In the genomic region with DNA sequence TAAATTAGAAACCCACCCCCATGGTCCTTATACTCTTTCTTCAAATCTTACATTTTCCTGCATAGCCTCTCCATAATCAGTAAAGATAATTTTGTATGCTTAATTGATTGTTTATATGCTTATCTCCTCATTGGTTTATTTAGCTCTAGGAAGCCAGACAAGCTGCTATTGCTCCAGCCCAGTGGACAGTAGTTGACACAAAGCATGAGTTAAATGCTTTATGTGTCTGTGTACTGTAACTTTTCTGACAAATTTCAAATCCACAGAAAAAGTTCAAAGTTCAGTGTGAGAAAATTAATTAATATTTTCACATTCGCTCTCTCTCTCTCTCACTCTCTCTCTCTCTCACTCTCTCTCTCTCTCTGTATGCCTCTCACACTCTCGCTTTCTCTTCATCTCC, we compare ENCODE assay signal across 26 cellular contexts.
DNase-seq lines count a peak whose midpoint lies in the region; ATAC-seq, FAIRE-seq and TF ChIP-seq lines count a peak whose summit lies in the region.
"Had no signal": no experiment of that assay in that cellular context is flagged by ENCODE, and none has a peak within 500 bp of the region (broad histone marks: within the 10 kb centered on the region; RNA-seq: fewer than 3 reads in every experiment).

No MANE protein-coding gene starts in this region.

- peak overlapping the region; percentile 79 for H3K27ac ChIP-seq in ACC112 (ENCODE audit: low read depth, low read length)
- peak overlapping the region; percentile 81 for H3K27ac ChIP-seq in SJSA1
- peak overlapping the region in 29 of 59 donors; percentile 4 to 79 (median 61) for H3K27ac ChIP-seq in dorsolateral prefrontal cortex
- H3K27ac ChIP-seq in osteoblast (ENCODE audit: low read depth, low read length): peak overlapping the region; percentile 92
- H3K27ac ChIP-seq in kidney (ENCODE audit: low read depth in 2 of 2, low read length in 2 of 2): no peak overlapping the region
- H3K27ac ChIP-seq in CD4-positive, alpha-beta memory T cell (ENCODE audit: low read depth, low read length): no peak overlapping the region
- H3K27ac ChIP-seq: GM23248, neural progenitor cell, right lobe of liver, SJCRH30 had no signal

- no peak overlapping the region for H3K27ac Mint-ChIP-seq in CD4-positive, alpha-beta memory T cell
- H3K27ac Mint-ChIP-seq: activated naive CD8-positive, alpha-beta T cell treated with anti-CD3 and anti-CD28 coated beads, Interleukin-2, amount 10 ng/mL, durations not matched to agents 7 days and 5 days; IgD-negative memory B cell; neural progenitor cell; WTC11 had no signal

- H3K79me2 ChIP-seq in ACC112 (ENCODE audit: control insufficient read depth, insufficient read depth, low read length, unreplicated experiment) (no peaks in the 10 kb centered on the region), osteoblast (ENCODE audit: insufficient read depth, low read length) (no peaks in the 10 kb centered on the region)

- H4K20me1 ChIP-seq in osteoblast (ENCODE audit: insufficient read depth, low read length): no peaks in the 10 kb centered on the region

- H3K27me3 Mint-ChIP-seq in CD4-positive, alpha-beta memory T cell: peaks cover 2 to 4% of the 10 kb centered on the region in 2 donors
- H3K27me3 Mint-ChIP-seq: activated naive CD8-positive, alpha-beta T cell treated with anti-CD3 and anti-CD28 coated beads, Interleukin-2, amount 10 ng/mL, durations not matched to agents 7 days and 5 days; IgD-negative memory B cell; type B pancreatic cell had no signal

- ATAC-seq in HG03159 (IDR thresholded peaks at IDR 0.05; ENCODE audit: unreplicated experiment): no peak
- ATAC-seq: activated T-cell treated with anti-CD3 and anti-CD28 coated beads, Interleukin-2, amount 50 U/mL, for 4 hours; left colon; right lobe of liver; WTC11 had no signal

- H3K4me3 Mint-ChIP-seq in CD4-positive, alpha-beta memory T cell: no peak overlapping the region
- H3K4me3 Mint-ChIP-seq: activated naive CD8-positive, alpha-beta T cell treated with anti-CD3 and anti-CD28 coated beads, Interleukin-2, amount 10 ng/mL, durations not matched to agents 7 days and 5 days; activated T-cell treated with anti-CD3 and anti-CD28 coated beads, Interleukin-2, amount 50 U/mL, for 4 hours; IgD-negative memory B cell; neural progenitor cell; type B pancreatic cell; WTC11 had no signal

- H3K36me3 ChIP-seq in ACC112 (ENCODE audit: insufficient read depth, low read length) (no peaks in the 10 kb centered on the region), SJSA1 (no peaks in the 10 kb centered on the region), osteoblast (ENCODE audit: insufficient read depth, low read length) (no peaks in the 10 kb centered on the region), kidney (ENCODE audit: control insufficient read depth in 1 of 2, insufficient read depth in 2 of 2, low read length in 2 of 2) (no peaks in the 10 kb centered on the region)
- no peaks in the 10 kb centered on the region for H3K36me3 ChIP-seq in CD4-positive, alpha-beta memory T cell (ENCODE audit: insufficient read depth, low read length)
- H3K36me3 ChIP-seq: neural progenitor cell, right lobe of liver, SJCRH30 had no signal

- TF ChIP-seq CTCF in dorsolateral prefrontal cortex (IDR thresholded peaks at IDR 0.05 in 54 of 56, conservative IDR thresholded peaks at IDR 0.05 in 2 of 56; ENCODE audit: low read depth in 1 of 56, partially characterized antibody in 56 of 56): no peak
- no peak for TF ChIP-seq CTCF in osteoblast (IDR thresholded peaks at IDR 0.05; ENCODE audit: extremely low read depth, low read depth, low read length)
- TF ChIP-seq CTCF in kidney (IDR thresholded peaks at IDR 0.05; ENCODE audit: borderline replicate concordance, extremely low read depth, insufficient read depth): no peak

- POLR2A ChIA-PET in CD4-positive, alpha-beta memory T cell (lab: Charles Lee; ENCODE audit: partially characterized antibody): no interaction called here

- H3K4me3 ChIP-seq in ACC112 (ENCODE audit: low read depth, low read length) (no peak overlapping the region), SJSA1 (no peak overlapping the region), dorsolateral prefrontal cortex (peak overlapping the region in 32 of 59 donors; percentile 2 to 46 (median 20)), osteoblast (ENCODE audit: insufficient read depth, low read length) (no peak overlapping the region), kidney (ENCODE audit: low read length in 2 of 2) (no peak overlapping the region)
- H3K4me3 ChIP-seq in CD4-positive, alpha-beta memory T cell (ENCODE audit: low read length in 2 of 2): no peak overlapping the region
- H3K4me3 ChIP-seq: GM23248, neural progenitor cell, right lobe of liver, SJCRH30 had no signal

- H3K9me3 ChIP-seq in SJSA1 (replicated peaks): no peaks in the 10 kb centered on the region
- H3K9me3 ChIP-seq in osteoblast (ENCODE audit: low read depth, low read length): no peaks in the 10 kb centered on the region
- H3K9me3 ChIP-seq in kidney (ENCODE audit: control insufficient read depth in 1 of 2, low read length in 2 of 2): no peaks in the 10 kb centered on the region
- H3K9me3 ChIP-seq in CD4-positive, alpha-beta memory T cell (ENCODE audit: control insufficient read depth in 1 of 2, low read length in 2 of 2): no peaks in the 10 kb centered on the region
- H3K9me3 ChIP-seq: right lobe of liver, SJCRH30 had no signal

- DNase-seq in SJSA1 (ENCODE audit: low read depth in 1 of 2, low spot score in 2 of 2) (peak in 1 of 2 experiments; percentile 2), dorsolateral prefrontal cortex (no peak), osteoblast (ENCODE audit: insufficient read length, low spot score, missing footprints) (no peak), HUDEP-2 (lab: John Stamatoyannopoulos, UW; ENCODE audit: unreplicated experiment in 76 of 76) (no peak), kidney (no peak)
- DNase-seq in CD4-positive, alpha-beta memory T cell: no peak
- DNase-seq: activated CD4-positive, alpha-beta T cell treated with anti-CD3 and anti-CD28 coated beads, Interleukin-2, amount 50 U/mL, for 1 hour; activated gamma-delta T cell treated with Interleukin-2 at 50 U/mL for 16 hours; activated naive CD8-positive, alpha-beta T cell treated with anti-CD3 and anti-CD28 coated beads, Interleukin-2, amount 10 ng/mL, durations not matched to agents 7 days and 5 days; activated T-cell treated with anti-CD3 and anti-CD28 coated beads, Interleukin-2, amount 50 U/mL, for 4 hours; cerebellar nuclear complex; DMS79 treated with DMSO at 0.1 percent for 48 hours; GM23248; left colon; NCI-H510A; posterior cingulate gyrus; right lobe of liver; SJCRH30; stimulated activated CD4-positive, alpha-beta T cell treated with anti-CD3 and anti-CD28 coated beads, Interleukin-4, amount 100 ng/mL, for 1 hour; T-helper 1 cell had no signal

- FAIRE-seq in kidney (lab: Jason Lieb, UNC): no peak

- peak overlapping the region; percentile 45 for H3K4me2 ChIP-seq in osteoblast (ENCODE audit: insufficient read depth, low read length)
- H3K4me2 ChIP-seq: neural progenitor cell had no signal

- H3K9me3 Mint-ChIP-seq in CD4-positive, alpha-beta memory T cell: no peaks in the 10 kb centered on the region
- H3K9me3 Mint-ChIP-seq: activated naive CD8-positive, alpha-beta T cell treated with anti-CD3 and anti-CD28 coated beads, Interleukin-2, amount 10 ng/mL, durations not matched to agents 7 days and 5 days; activated T-cell treated with anti-CD3 and anti-CD28 coated beads, Interleukin-2, amount 50 U/mL, for 4 hours; IgD-negative memory B cell; neural progenitor cell; type B pancreatic cell; WTC11 had no signal

- H3K9ac ChIP-seq in kidney (ENCODE audit: low read length in 2 of 2): no peak overlapping the region
- H3K9ac ChIP-seq: GM23248, neural progenitor cell had no signal

- no peaks in the 10 kb centered on the region for H3K4me1 Mint-ChIP-seq in CD4-positive, alpha-beta memory T cell
- H3K4me1 Mint-ChIP-seq: activated naive CD8-positive, alpha-beta T cell treated with anti-CD3 and anti-CD28 coated beads, Interleukin-2, amount 10 ng/mL, durations not matched to agents 7 days and 5 days; IgD-negative memory B cell; WTC11 had no signal

- intact Hi-C loops in dorsolateral prefrontal cortex (cut with DNase I) (no loop called here), kidney (cut with DNase I) (no loop called here)
- intact Hi-C loops in CD4-positive, alpha-beta memory T cell (cut with micrococcal nuclease): no loop called here

- H3K4me1 ChIP-seq in ACC112 (ENCODE audit: control insufficient read depth, insufficient read depth, low read length, unreplicated experiment) (peaks cover 43% of the 10 kb centered on the region), SJSA1 (replicated peaks) (peaks cover 20% of the 10 kb centered on the region), osteoblast (ENCODE audit: insufficient read depth, low read length) (peaks cover 55% of the 10 kb centered on the region), kidney (ENCODE audit: control insufficient read depth in 1 of 2, insufficient read depth in 1 of 2, low read depth in 1 of 2, low read length in 2 of 2) (no peaks in the 10 kb centered on the region)
- H3K4me1 ChIP-seq in CD4-positive, alpha-beta memory T cell (ENCODE audit: insufficient read depth, low read length): no peaks in the 10 kb centered on the region
- H3K4me1 ChIP-seq: neural progenitor cell, right lobe of liver, SJCRH30 had no signal

- CTCF ChIA-PET in CD4-positive, alpha-beta memory T cell (lab: Charles Lee; ENCODE audit: partially characterized antibody): no interaction called here

- no peaks in the 10 kb centered on the region for H3K36me3 Mint-ChIP-seq in CD4-positive, alpha-beta memory T cell
- H3K36me3 Mint-ChIP-seq: activated naive CD8-positive, alpha-beta T cell treated with anti-CD3 and anti-CD28 coated beads, Interleukin-2, amount 10 ng/mL, durations not matched to agents 7 days and 5 days; IgD-negative memory B cell; neural progenitor cell; type B pancreatic cell; WTC11 had no signal

- H3K27me3 ChIP-seq in ACC112 (ENCODE audit: insufficient read depth, low read length): no peaks in the 10 kb centered on the region
- H3K27me3 ChIP-seq in SJSA1 (replicated peaks): no peaks in the 10 kb centered on the region
- H3K27me3 ChIP-seq in dorsolateral prefrontal cortex: no peaks in the 10 kb centered on the region
- no peaks in the 10 kb centered on the region for H3K27me3 ChIP-seq in osteoblast (ENCODE audit: insufficient read depth, low read length)
- H3K27me3 ChIP-seq in CD4-positive, alpha-beta memory T cell (ENCODE audit: insufficient read depth, low read length): no peaks in the 10 kb centered on the region
- H3K27me3 ChIP-seq: neural progenitor cell, right lobe of liver, SJCRH30 had no signal

- H2AFZ ChIP-seq in ACC112 (ENCODE audit: low read length, unreplicated experiment): peak overlapping the region; percentile 73
- H2AFZ ChIP-seq in osteoblast (ENCODE audit: low read length): peak overlapping the region; percentile 41
- H2AFZ ChIP-seq: GM23248, neural progenitor cell had no signal

Comparison
In these comparisons a context has a peak if more than half of its experiments do, and no peak if none do; other contexts are left out.
1. H3K27ac ChIP-seq: peak in ACC112 (single experiment), SJSA1 (single experiment) and osteoblast (single experiment); none in kidney (0 of 2) and CD4-positive, alpha-beta memory T cell (single experiment).
2. H3K4me3 ChIP-seq: peak in dorsolateral prefrontal cortex (32 of 59); none in ACC112 (single experiment), SJSA1 (single experiment), osteoblast (single experiment), kidney (0 of 2) and CD4-positive, alpha-beta memory T cell (0 of 2).